In the genomic region with DNA sequence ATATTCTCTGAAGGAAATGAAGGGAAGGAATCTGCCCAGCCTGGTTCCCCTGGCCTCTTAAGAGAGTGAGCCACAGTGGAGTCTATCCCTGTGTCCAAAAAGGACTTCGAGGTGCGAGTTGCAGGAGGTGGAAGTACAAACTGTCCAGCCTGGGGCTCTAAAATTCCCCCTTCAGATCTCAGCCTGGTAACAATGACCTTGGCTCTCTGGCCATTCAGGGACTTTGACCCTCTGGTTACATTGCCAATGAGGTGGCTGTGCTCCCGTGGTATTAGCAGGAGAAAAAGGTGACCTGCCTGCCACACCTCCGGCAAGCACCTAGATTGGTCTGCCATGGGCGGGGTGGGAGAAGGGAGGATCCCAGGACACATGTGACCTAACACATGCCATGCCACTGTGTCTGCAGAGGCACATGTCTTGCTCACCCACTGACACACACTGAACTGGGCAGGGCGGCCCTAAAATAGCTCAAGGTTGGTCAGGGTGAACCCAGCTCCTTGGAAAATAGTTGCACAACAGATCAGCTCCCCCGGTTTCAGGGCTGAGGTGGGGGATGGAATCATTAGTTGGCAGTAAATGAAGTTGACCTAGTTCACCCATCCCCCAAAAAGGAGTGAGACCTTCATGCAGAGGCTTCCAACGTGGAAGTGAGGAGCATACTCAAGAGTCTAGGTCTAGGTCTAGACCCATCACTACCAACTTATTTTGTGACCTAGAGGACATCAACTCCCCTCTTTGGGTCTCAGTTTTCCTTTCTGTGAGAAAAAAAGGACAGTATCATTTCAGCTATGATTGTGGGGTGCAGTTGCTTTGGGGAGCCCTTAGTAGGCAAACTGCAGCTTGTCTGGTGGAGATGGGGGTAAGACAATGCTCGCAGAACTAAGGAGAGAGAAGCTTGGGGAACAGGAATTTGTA, we compare ENCODE assay signal across 8 cellular contexts. TPM values are rescaled to one million over a fixed set of nuclear protein-coding genes. Genes with fewer than 3 reads are reported as not detected.
DNase-seq lines count a peak whose midpoint lies in the region; ATAC-seq and TF ChIP-seq lines count a peak whose summit lies in the region.

No MANE protein-coding gene starts in this region.

- H3K36me3 ChIP-seq in OCI-LY7 (ENCODE audit: insufficient read depth, low read length) (peaks cover 43% of the 10 kb centered on the region), duodenal mucosa (ENCODE audit: control insufficient read depth in 1 of 2, insufficient read depth in 2 of 2, low read length in 2 of 2) (peaks cover 21 to 42% of the 10 kb centered on the region in 2 donors), muscle layer of duodenum (ENCODE audit: control insufficient read depth in 1 of 2, insufficient read depth in 2 of 2, low read length in 2 of 2) (peaks cover 38 to 52% of the 10 kb centered on the region in 2 donors)

- intact Hi-C loops in OCI-LY7 (cut with micrococcal nuclease; ENCODE audit: unreplicated experiment), result no loop called here

- BruUV-seq in OCI-LY7 (replicated peaks; lab: Mats Ljungman, UMichigan), result no TSS peak

- no peaks in the 10 kb centered on the region for H3K9me2 ChIP-seq in OCI-LY7 (ENCODE audit: insufficient read depth, low read length)

- no peak for TF ChIP-seq CTCF in OCI-LY7 (conservative IDR thresholded peaks at IDR 0.05; ENCODE audit: low read length)

- H3K27ac ChIP-seq in OCI-LY7 (ENCODE audit: low read depth, low read length, poor library complexity, severe bottlenecking) (peak overlapping the region; percentile 75), duodenal mucosa (ENCODE audit: low read depth, low read length) (peak overlapping the region; percentile 96), muscle layer of duodenum (ENCODE audit: low read length) (peak overlapping the region; percentile 99)

- peaks cover 52% of the 10 kb centered on the region for H3K4me1 ChIP-seq in OCI-LY7 (ENCODE audit: insufficient read depth, low read length, poor library complexity, severe bottlenecking)
- peaks cover 62 to 63% of the 10 kb centered on the region in 2 donors for H3K4me1 ChIP-seq in duodenal mucosa (ENCODE audit: control insufficient read depth in 1 of 2, insufficient read depth in 2 of 2, low read length in 2 of 2)
- peaks cover 43 to 67% of the 10 kb centered on the region in 2 donors for H3K4me1 ChIP-seq in muscle layer of duodenum (ENCODE audit: control insufficient read depth in 1 of 2, insufficient read depth in 2 of 2, low read length in 2 of 2)

- DNase-seq in EL (peak; percentile 43), OCI-LY7 (ENCODE audit: low spot score) (no peak), NOMO-1 treated with dmso at 0.1 percent for 144 hours (lab: John Stamatoyannopoulos, UW; ENCODE audit: unreplicated experiment) (no peak), activated gamma-delta T cell (lab: John Stamatoyannopoulos, UW) (no peak), NCI-H1105 (lab: John Stamatoyannopoulos, UW) (no peak)

- POLR2A ChIA-PET in OCI-LY7 (lab: Charles Lee), result interaction anchor here (0.6 to 4.8 kb wide), 4 partner anchors 14 to 223 kb away, joined by 3 to 52 read pairs (median 4); no protein-coding TSS in a partner anchor

- no peaks in the 10 kb centered on the region for H3K27me3 ChIP-seq in duodenal mucosa (ENCODE audit: control insufficient read depth in 1 of 2, insufficient read depth in 2 of 2, low read length in 2 of 2)
- H3K27me3 ChIP-seq in muscle layer of duodenum (ENCODE audit: low read depth, low read length), result no peaks in the 10 kb centered on the region

- H4K20me1 ChIP-seq in OCI-LY7 (ENCODE audit: insufficient read depth, low read length), result no peaks in the 10 kb centered on the region

- CTCF ChIA-PET in OCI-LY7 (lab: Charles Lee; ENCODE audit: unreplicated experiment), result interaction anchor here (0.8 kb wide), 1 partner anchor 22 kb away, joined by 3 read pairs; no protein-coding TSS in a partner anchor

- H3K79me2 ChIP-seq in OCI-LY7 (ENCODE audit: insufficient read depth, low read depth, low read length), result peaks cover 16% of the 10 kb centered on the region; the same call in 1 of the 2 replicates

- peak overlapping the region; percentile 34; the same call in 1 of the 2 replicates for H2AFZ ChIP-seq in OCI-LY7 (ENCODE audit: low read length)

- no peaks in the 10 kb centered on the region for H3K9me3 ChIP-seq in OCI-LY7 (ENCODE audit: low read length)
- H3K9me3 ChIP-seq in duodenal mucosa (ENCODE audit: control insufficient read depth in 1 of 2, low read length in 2 of 2), result no peaks in the 10 kb centered on the region
- H3K9me3 ChIP-seq in muscle layer of duodenum (ENCODE audit: control insufficient read depth in 1 of 2, low read length in 2 of 2), result no peaks in the 10 kb centered on the region

- peak overlapping the region; percentile 98 for H3K4me2 ChIP-seq in OCI-LY7 (ENCODE audit: low read length)

- peak overlapping the region; percentile 78 for H3K4me3 ChIP-seq in OCI-LY7 (ENCODE audit: low read depth, low read length, poor library complexity, severe bottlenecking)
- H3K4me3 ChIP-seq in duodenal mucosa (ENCODE audit: low read depth in 1 of 2, low read length in 2 of 2), result peak overlapping the region; percentile 60 to 73
- peak overlapping the region; percentile 64 to 95 for H3K4me3 ChIP-seq in muscle layer of duodenum (ENCODE audit: low read depth in 1 of 2, low read length in 2 of 2)

- no peak for ATAC-seq in HG03432 (IDR thresholded peaks at IDR 0.05; ENCODE audit: unreplicated experiment)

- H3K9ac ChIP-seq in duodenal mucosa (ENCODE audit: low read depth in 1 of 2, low read length in 2 of 2), result peak overlapping the region; percentile 76 to 78

RNA-seq across cellular contexts. Expression of a gene that starts 2.2 kb away (rescaled TPM):
- 1.7 and 2.3 TPM in 2 replicates for total RNA-seq in OCI-LY7 (2014; rRNA removed; shearing (Covaris generic))
- total RNA-seq in OCI-LY7 (2022), result 7.0 and 8.7 TPM in 2 replicates

RNA-seq across cellular contexts. Expression of a gene that starts 23.6 kb away (rescaled TPM):
- total RNA-seq in OCI-LY7 (2014; rRNA removed; shearing (Covaris generic)), result 67.2 and 95.4 TPM in 2 replicates
- total RNA-seq in OCI-LY7 (2022), result 96.0 and 97.2 TPM in 2 replicates

RNA-seq across cellular contexts. Expression of a gene that starts 35.4 kb away (rescaled TPM):
- total RNA-seq in OCI-LY7 (2014; rRNA removed; shearing (Covaris generic)), result 5.4 and 9.3 TPM in 2 replicates
- 3.9 and 5.1 TPM in 2 replicates for total RNA-seq in OCI-LY7 (2022)

RNA-seq across cellular contexts. Expression of a gene that starts 42.1 kb away (rescaled TPM):
- 42.6 and 46.9 TPM in 2 replicates for total RNA-seq in OCI-LY7 (2014; rRNA removed; shearing (Covaris generic))
- 100 and 117 TPM in 2 replicates for total RNA-seq in OCI-LY7 (2022)

RNA-seq across cellular contexts. Expression of a gene that starts 44.0 kb away (rescaled TPM):
- 36.3 and 65.9 TPM in 2 replicates for total RNA-seq in OCI-LY7 (2014; rRNA removed; shearing (Covaris generic))
- total RNA-seq in OCI-LY7 (2022), result 103 and 112 TPM in 2 replicates
